In the genomic region with DNA sequence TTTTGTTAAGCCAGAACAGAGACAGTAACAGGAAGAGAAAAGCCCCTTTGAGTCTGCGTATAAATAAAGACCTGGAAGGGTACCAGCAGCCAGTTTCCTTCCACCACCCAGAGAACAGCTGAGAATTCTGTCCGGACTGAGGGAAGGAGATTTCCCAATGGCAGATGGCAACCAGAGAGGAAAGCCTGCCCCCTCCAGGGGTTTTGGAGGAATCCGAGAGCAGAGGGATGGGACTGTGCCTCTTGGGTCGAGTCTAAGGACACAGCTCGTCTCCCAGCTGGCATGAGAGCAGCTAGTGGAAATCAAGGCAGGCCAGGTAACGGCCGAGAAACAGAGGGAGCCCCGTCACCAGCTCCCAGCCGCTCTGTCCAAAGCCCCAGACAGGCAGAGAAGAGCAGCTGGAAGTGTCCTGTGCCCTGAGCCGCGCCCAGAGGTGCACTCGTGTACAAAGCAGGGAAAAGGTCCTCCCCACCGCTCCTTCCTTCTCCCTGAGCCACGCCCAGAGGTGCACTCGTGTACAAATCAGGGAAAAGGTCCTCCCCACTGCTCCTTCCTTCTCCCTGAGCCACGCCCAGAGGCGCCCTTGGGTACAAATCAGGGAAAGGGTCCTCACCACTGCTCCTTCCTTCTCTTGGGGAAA, we compare ENCODE assay signal across 15 cellular contexts.
DNase-seq lines count a peak whose midpoint lies in the region; TF ChIP-seq lines count a peak whose summit lies in the region.
"Had no signal": no experiment of that assay in that cellular context is flagged by ENCODE, and none has a peak within 500 bp of the region (broad histone marks: within the 10 kb centered on the region; RNA-seq: fewer than 3 reads in every experiment).

No MANE protein-coding gene starts in this region.

- intact Hi-C loops in sigmoid colon (cut with DNase I), result no loop called here

- no peaks in the 10 kb centered on the region for H3K9me3 ChIP-seq in sigmoid colon

- DNase-seq in EH (ENCODE audit: low read depth) (peak; percentile 35), NCI-H82 (lab: John Stamatoyannopoulos, UW) (peak; percentile 61), fibroblast of the aortic adventitia (ENCODE audit: low read depth) (peak; percentile 17), sigmoid colon (peak; percentile 42), NCI-H2029 (lab: John Stamatoyannopoulos, UW) (no peak), OCI-M2 (lab: John Stamatoyannopoulos, UW; ENCODE audit: unreplicated experiment) (no peak), UCSD-AML1 (lab: John Stamatoyannopoulos, UW; ENCODE audit: unreplicated experiment) (no peak)
- DNase-seq: activated CD4-positive, alpha-beta T cell treated with anti-CD3 and anti-CD28 coated beads, Interleukin-2, amount 50 U/mL, for 4 hours; DND-41; effector CD8-positive, alpha-beta T cell; immature natural killer cell; Karpas-422; stimulated activated CD4-positive, alpha-beta T cell treated with anti-CD3 and anti-CD28 coated beads, Interleukin-2, amount 100 ng/mL, for 24 hours; stimulated activated naive CD8-positive, alpha-beta T cell treated with anti-CD3 and anti-CD28 coated beads, Interleukin-15, Interleukin-2, amounts not matched to agents 100 U/mL and 50 U/mL, for 24 hours had no signal

- H3K4me1 ChIP-seq in sigmoid colon, result no peaks in the 10 kb centered on the region

- H3K27ac ChIP-seq in sigmoid colon, result no peak overlapping the region
- H3K27ac ChIP-seq: SK-N-MC had no signal

- TF ChIP-seq POLR2A in sigmoid colon (IDR thresholded peaks at IDR 0.05), result no peak

- TF ChIP-seq EP300 in sigmoid colon (IDR thresholded peaks at IDR 0.05), result no peak

- no peak overlapping the region for H3K4me3 ChIP-seq in fibroblast of the aortic adventitia (ENCODE audit: low read depth, low read length)
- no peak overlapping the region for H3K4me3 ChIP-seq in sigmoid colon
- H3K4me3 ChIP-seq: SK-N-MC had no signal

- no peaks in the 10 kb centered on the region for H3K27me3 ChIP-seq in sigmoid colon

- no peaks in the 10 kb centered on the region for H3K36me3 ChIP-seq in sigmoid colon

- WGBS in sigmoid colon, 2 donors, result 12 to 63% methylated on average over 17 of the region's 17 CpGs

- peak; percentile 3 for TF ChIP-seq CTCF in fibroblast of the aortic adventitia (IDR thresholded peaks at IDR 0.05; ENCODE audit: insufficient read depth, low read length)
- no peak for TF ChIP-seq CTCF in sigmoid colon (IDR thresholded peaks at IDR 0.05)

Comparison
In these comparisons a context has a peak if more than half of its experiments do, and no peak if none do; other contexts are left out.
1. DNase-seq: peak in EH (single experiment), NCI-H82 (single experiment), fibroblast of the aortic adventitia (single experiment) and sigmoid colon (single experiment); none in NCI-H2029 (single experiment), OCI-M2 (single experiment) and UCSD-AML1 (single experiment).